ENCODE assay signal across 8 cellular contexts in the genomic region with DNA sequence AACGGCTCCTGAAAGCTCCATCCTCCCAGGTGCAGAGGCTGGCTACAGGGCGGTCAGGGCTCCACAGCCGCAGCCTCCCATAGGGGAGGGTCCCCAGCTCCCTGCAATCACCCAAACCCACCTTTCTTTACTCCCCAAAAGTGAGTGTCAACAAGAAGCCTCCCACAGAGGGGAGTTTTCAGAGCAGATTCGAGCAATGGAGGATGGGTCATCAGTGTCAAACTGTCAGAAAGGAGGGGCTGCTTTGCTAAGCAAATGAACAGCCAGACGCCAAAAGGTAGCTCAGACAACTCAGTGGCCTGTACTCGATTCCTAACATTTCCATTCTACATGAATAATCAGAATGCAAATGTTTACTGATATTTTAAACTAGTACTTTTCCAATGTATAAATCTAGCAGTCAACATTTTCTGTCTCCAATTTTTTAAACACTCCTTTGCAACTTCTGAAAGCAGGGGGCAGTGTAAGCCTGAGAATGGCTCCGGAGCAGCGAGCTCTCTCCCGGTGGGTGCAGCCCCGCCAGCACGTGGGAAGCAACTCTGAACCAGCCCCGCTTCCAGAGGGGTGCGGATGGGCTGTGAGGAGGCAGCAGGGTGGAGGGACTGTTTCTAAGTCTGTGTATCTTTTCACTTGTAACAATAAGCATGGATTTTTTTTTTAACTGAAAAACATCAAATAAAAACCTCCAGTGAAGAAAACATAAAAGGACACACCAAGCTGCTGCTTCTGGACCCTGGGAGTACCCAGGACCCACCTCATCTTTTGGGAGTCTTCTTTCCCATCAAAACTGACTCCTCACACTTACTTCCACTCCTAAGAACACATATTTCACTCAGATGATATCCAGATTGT. TPM values are rescaled to one million over a fixed set of nuclear protein-coding genes. Genes with fewer than 3 reads are reported as not detected.
DNase-seq lines count a peak whose midpoint lies in the region; ATAC-seq and TF ChIP-seq lines count a peak whose summit lies in the region.

No MANE protein-coding gene starts in this region.

- no peaks in the 10 kb centered on the region for H3K27me3 Mint-ChIP-seq in activated CD8-positive, alpha-beta T cell treated with anti-CD3 and anti-CD28 coated beads for 36 hours

- DNase-seq in NCI-H510A treated with DMSO at 0.1 percent for 48 hours (lab: John Stamatoyannopoulos, UW), result peak; percentile 8
- no peak for DNase-seq in NCI-H510A (lab: John Stamatoyannopoulos, UW)
- peak; percentile 11 for DNase-seq in NCI-H226
- DNase-seq in activated CD8-positive, alpha-beta T cell treated with anti-CD3 and anti-CD28 coated beads for 36 hours, result peak; percentile 73
- peak; percentile 47 for DNase-seq in effector CD8-positive, alpha-beta T cell (lab: John Stamatoyannopoulos, UW)
- peak; percentile 60 to 78 for DNase-seq in lung microvascular endothelial cell (ENCODE audit: low read depth in 2 of 2)
- DNase-seq in stimulated activated CD8-positive, alpha-beta memory T cell treated with anti-CD3 and anti-CD28 coated beads, Interleukin-4, amount 100 ng/mL, for 24 hours (ENCODE audit: low read depth), result peak; percentile 40

- no peak overlapping the region for H3K27ac Mint-ChIP-seq in activated CD8-positive, alpha-beta T cell treated with anti-CD3 and anti-CD28 coated beads for 36 hours

- POLR2A ChIA-PET in activated CD8-positive, alpha-beta T cell treated with anti-CD3 and anti-CD28 coated beads for 36 hours (lab: Charles Lee), result interaction anchor here (0.6 to 1.1 kb wide), 5 partner anchors 56 to 130 kb away, joined by 3 to 5 read pairs (median 4); no protein-coding TSS in a partner anchor

- TF ChIP-seq CTCF in activated CD8-positive, alpha-beta T cell treated with anti-CD3 and anti-CD28 coated beads for 36 hours (IDR thresholded peaks at IDR 0.05), result peak; percentile 88

- H3K9me3 Mint-ChIP-seq in activated CD8-positive, alpha-beta T cell treated with anti-CD3 and anti-CD28 coated beads for 36 hours, result no peaks in the 10 kb centered on the region

- intact Hi-C loops in activated CD8-positive, alpha-beta T cell treated with anti-CD3 and anti-CD28 coated beads for 36 hours (cut with micrococcal nuclease), result no loop called here

- ATAC-seq in activated CD8-positive, alpha-beta T cell treated with anti-CD3 and anti-CD28 coated beads for 36 hours, result peak; percentile 83
- ATAC-seq in GM21447 (IDR thresholded peaks at IDR 0.05; ENCODE audit: unreplicated experiment), result no peak

- no peak overlapping the region for H3K4me3 Mint-ChIP-seq in activated CD8-positive, alpha-beta T cell treated with anti-CD3 and anti-CD28 coated beads for 36 hours

- H3K36me3 Mint-ChIP-seq in activated CD8-positive, alpha-beta T cell treated with anti-CD3 and anti-CD28 coated beads for 36 hours (ENCODE audit: low read depth), result peaks cover 18% of the 10 kb centered on the region

- CTCF ChIA-PET in activated CD8-positive, alpha-beta T cell treated with anti-CD3 and anti-CD28 coated beads for 36 hours (lab: Charles Lee), result interaction anchor here (0.8 to 2.6 kb wide), 26 partner anchors 9 to 372 kb away, joined by 3 to 27 read pairs (median 5); a partner anchor contains a TSS

- peaks cover 9% of the 10 kb centered on the region for H3K4me1 Mint-ChIP-seq in activated CD8-positive, alpha-beta T cell treated with anti-CD3 and anti-CD28 coated beads for 36 hours (ENCODE audit: low read depth)

RNA-seq across cellular contexts. Expression of a gene that starts 54.9 kb away (rescaled TPM):
- 10 to 100 TPM; 14.1 to 15.9 TPM for total RNA-seq in activated CD8-positive, alpha-beta T cell treated with anti-CD3 and anti-CD28 coated beads for 36 hours
- 1.3 and 2.6 TPM in 2 replicates for total RNA-seq in lung microvascular endothelial cell
